In the genomic region with DNA sequence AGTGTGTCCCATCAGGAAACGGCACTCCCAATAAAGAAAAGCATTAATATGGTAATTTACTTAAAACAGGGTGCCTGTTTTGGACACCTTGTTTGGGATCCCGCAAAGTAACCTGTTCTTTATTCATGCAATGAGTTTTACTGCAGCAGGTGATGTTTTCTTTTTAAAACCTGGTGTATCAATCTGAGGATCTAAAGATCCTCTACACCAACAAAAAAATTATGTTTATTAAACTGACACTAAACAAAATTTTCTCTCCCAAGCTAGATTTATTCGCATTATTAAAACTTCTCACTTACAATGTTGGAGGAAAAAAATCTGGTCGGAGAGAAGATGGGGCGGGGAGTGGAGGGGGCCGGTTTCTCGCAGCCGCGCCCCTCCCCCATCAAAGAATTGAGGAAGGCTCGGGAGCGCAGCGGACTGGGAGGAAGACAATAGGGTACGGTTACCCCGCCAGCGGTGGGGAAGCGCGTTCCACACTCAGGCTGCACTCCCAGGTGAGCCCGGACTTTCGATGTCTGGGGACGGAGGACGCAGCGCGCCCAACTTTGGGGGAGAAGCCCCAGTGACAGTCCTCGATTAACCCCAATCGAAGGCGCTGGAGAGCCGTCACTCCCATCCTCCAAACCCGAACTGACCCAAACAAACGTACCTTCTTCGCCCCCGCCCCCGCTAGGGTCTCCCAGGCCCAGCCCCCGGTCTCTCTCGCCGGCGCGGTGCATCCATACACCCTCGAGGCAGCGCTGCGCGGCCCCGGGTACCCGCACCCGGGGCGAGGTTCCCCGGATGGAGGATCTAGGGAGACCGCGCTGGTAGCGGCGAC, we compare ENCODE assay signal across 8 cellular contexts. TPM values are rescaled to one million over a fixed set of nuclear protein-coding genes. Genes with fewer than 3 reads are reported as not detected.
DNase-seq lines count a peak whose midpoint lies in the region; ATAC-seq, FAIRE-seq and TF ChIP-seq lines count a peak whose summit lies in the region.

No MANE protein-coding gene starts in this region.

- no peak for FAIRE-seq in GM12891 (lab: Jason Lieb, UNC)

- no peak for TF ChIP-seq CTCF in ovary (IDR thresholded peaks at IDR 0.05)

- H3K27ac ChIP-seq in esophagus (ENCODE audit: low read depth in 2 of 2, low read length in 1 of 2) (peak overlapping the region; percentile 75 to 77), ovary (no peak overlapping the region)
- no peak overlapping the region for H3K27ac ChIP-seq in effector memory CD4-positive, alpha-beta T cell (ENCODE audit: insufficient read depth, low read length, poor library complexity, severe bottlenecking)

- H3K4me3 ChIP-seq in esophagus (ENCODE audit: low read depth in 1 of 2, low read length in 2 of 2), result peak overlapping the region; percentile 66 to 78
- peak overlapping the region; percentile 47 for H3K4me3 ChIP-seq in ovary
- no peak overlapping the region for H3K4me3 ChIP-seq in effector memory CD4-positive, alpha-beta T cell (ENCODE audit: insufficient read depth, low read depth, low read length, poor library complexity, severe bottlenecking)

- H3K27me3 ChIP-seq in esophagus (ENCODE audit: control insufficient read depth in 1 of 2, insufficient read depth in 2 of 2, low read length in 2 of 2) (peaks cover 0 to 4% of the 10 kb centered on the region in 2 donors), ovary (no peaks in the 10 kb centered on the region)
- peaks cover 23% of the 10 kb centered on the region for H3K27me3 ChIP-seq in effector memory CD4-positive, alpha-beta T cell (replicated peaks; ENCODE audit: control insufficient read depth, insufficient read depth, low read length, poor library complexity, severe bottlenecking)

- CTCF ChIA-PET in HEK293T (lab: Yijun Ruan, JAX), result no interaction called here

- H3K9me3 ChIP-seq in esophagus (ENCODE audit: control insufficient read depth in 2 of 2, insufficient read depth in 1 of 2, low read depth in 1 of 2, low read length in 1 of 2) (no peaks in the 10 kb centered on the region), ovary (no peaks in the 10 kb centered on the region)
- H3K9me3 ChIP-seq in effector memory CD4-positive, alpha-beta T cell (ENCODE audit: control insufficient read depth, low read length), result no peaks in the 10 kb centered on the region

- no peak for ATAC-seq in GM21360 (IDR thresholded peaks at IDR 0.05; ENCODE audit: unreplicated experiment)

- DNase-seq in GM12891 (ENCODE audit: insufficient read length, low spot score) (peak; percentile 49), NCI-H69 (lab: John Stamatoyannopoulos, UW) (peak; percentile 78), ovary (no peak), T-helper 9 cell (no peak), HEK293T (ENCODE audit: extremely low spot score) (no peak)
- no peak for DNase-seq in effector memory CD4-positive, alpha-beta T cell

- TF ChIP-seq EP300 in ovary (IDR thresholded peaks at IDR 0.05), result no peak

- POLR2A ChIA-PET in HEK293T (lab: Yijun Ruan, JAX), result interaction anchor here (1.0 to 1.3 kb wide), 2 partner anchors 87 to 224 kb away, joined by 3 to 5 read pairs; no protein-coding TSS in a partner anchor

- TF ChIP-seq POLR2A in GM12891 (IDR thresholded peaks at IDR 0.05; ENCODE audit: low read depth, low read length) (no peak), ovary (IDR thresholded peaks at IDR 0.05) (no peak)

- 3 to 5% methylated on average over 48 to 50 of the region's 50 CpGs for WGBS in esophagus, 2 donors
- WGBS in ovary, 3 donors, result 2 to 4% (median 2%) methylated on average over 45 to 50 of the region's 50 CpGs

- intact Hi-C loops in ovary (cut with DNase I), result no loop called here

- H3K4me1 ChIP-seq in esophagus (ENCODE audit: control insufficient read depth in 2 of 2, insufficient read depth in 2 of 2, low read length in 1 of 2) (peaks cover 0 to 3% of the 10 kb centered on the region in 2 donors), ovary (ENCODE audit: insufficient read depth) (peaks cover 2% of the 10 kb centered on the region)
- peaks cover 17% of the 10 kb centered on the region for H3K4me1 ChIP-seq in effector memory CD4-positive, alpha-beta T cell (ENCODE audit: control insufficient read depth, insufficient read depth, low read length, poor library complexity, severe bottlenecking)

- no peaks in the 10 kb centered on the region for H3K36me3 ChIP-seq in esophagus (ENCODE audit: control insufficient read depth in 2 of 2, insufficient read depth in 2 of 2, low read length in 1 of 2)
- no peaks in the 10 kb centered on the region for H3K36me3 ChIP-seq in ovary
- no peaks in the 10 kb centered on the region for H3K36me3 ChIP-seq in effector memory CD4-positive, alpha-beta T cell (ENCODE audit: control insufficient read depth, insufficient read depth, low read length)

TF ChIP-seq in GM12891, 5 proteins besides CTCF, POLR2A, EP300 and RAD21:
- TF ChIP-seq SPI1 (IDR thresholded peaks at IDR 0.05; ENCODE audit: low read depth, low read length), result no peak
- TF ChIP-seq POU2F2 (IDR thresholded peaks at IDR 0.05; ENCODE audit: low read depth, low read length), result no peak

TF ChIP-seq in HEK293T, 16 proteins besides CTCF, POLR2A, EP300 and RAD21:
- TF ChIP-seq FOXA1 (IDR thresholded peaks at IDR 0.05) (no peak), SUZ12 (IDR thresholded peaks at IDR 0.05) (no peak), ZNF384 (IDR thresholded peaks at IDR 0.05) (no peak), TARDBP (IDR thresholded peaks at IDR 0.05) (no peak), FOXK2 (IDR thresholded peaks at IDR 0.05) (no peak), CTBP1 (IDR thresholded peaks at IDR 0.05; ENCODE audit: borderline replicate concordance) (no peak), BHLHE40 (IDR thresholded peaks at IDR 0.05; ENCODE audit: borderline replicate concordance) (no peak), HDGF (IDR thresholded peaks at IDR 0.05; ENCODE audit: borderline replicate concordance) (no peak), ARNT (IDR thresholded peaks at IDR 0.05) (no peak), NFRKB (IDR thresholded peaks at IDR 0.05) (no peak), FOXM1 (IDR thresholded peaks at IDR 0.05; ENCODE audit: borderline replicate concordance) (no peak), ELF4 (IDR thresholded peaks at IDR 0.05) (no peak), LEF1 (IDR thresholded peaks at IDR 0.05; ENCODE audit: borderline replicate concordance) (no peak)
- TF ChIP-seq, protein P1, sequence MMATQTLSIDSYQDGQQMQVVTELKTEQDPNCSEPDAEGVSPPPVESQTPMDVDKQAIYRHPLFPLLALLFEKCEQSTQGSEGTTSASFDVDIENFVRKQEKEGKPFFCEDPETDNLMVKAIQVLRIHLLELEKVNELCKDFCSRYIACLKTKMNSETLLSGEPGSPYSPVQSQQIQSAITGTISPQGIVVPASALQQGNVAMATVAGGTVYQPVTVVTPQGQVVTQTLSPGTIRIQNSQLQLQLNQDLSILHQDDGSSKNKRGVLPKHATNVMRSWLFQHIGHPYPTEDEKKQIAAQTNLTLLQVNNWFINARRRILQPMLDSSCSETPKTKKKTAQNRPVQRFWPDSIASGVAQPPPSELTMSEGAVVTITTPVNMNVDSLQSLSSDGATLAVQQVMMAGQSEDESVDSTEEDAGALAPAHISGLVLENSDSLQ (IDR thresholded peaks at IDR 0.05), result no peak

RNA-seq across cellular contexts. Expression of a gene that starts 1.3 kb away (rescaled TPM):
- 14.5 TPM for polyA plus RNA-seq in GM12891 (2012; ENCODE audit: low read depth, missing spikeins)
- 1,000 to 10,000 TPM; 1,138 to 1,326 TPM for polyA plus RNA-seq in esophagus
- 100 to 1,000 TPM in 1 of 7 donors, 10 to 100 TPM in 3, 1 to 10 TPM in 1, under 1 TPM in 2; 0.20 to 139 (median 12.9) TPM for total RNA-seq in ovary
- 1 to 10 TPM in 1 of 2 donors, under 1 TPM in 1; 0.86 to 8.0 TPM for polyA plus RNA-seq in ovary

RNA-seq across cellular contexts. Expression of a gene that starts 54.8 kb away (rescaled TPM):
- 15.8 TPM for polyA plus RNA-seq in GM12891 (2012; ENCODE audit: low read depth, missing spikeins)
- polyA plus RNA-seq in esophagus, result 10 to 100 TPM; 17.5 to 29.3 TPM
- 10 to 100 TPM in 5 of 7 donors, 1 to 10 TPM in 2; 5.6 to 21.7 (median 17.1) TPM for total RNA-seq in ovary
- 10 to 100 TPM; 15.8 to 33.1 TPM for polyA plus RNA-seq in ovary

Comparison
In these comparisons a context has a peak if more than half of its experiments do, and no peak if none do; other contexts are left out.
1. DNase-seq: peak in GM12891 (single experiment) and NCI-H69 (single experiment); none in ovary (0 of 5), effector memory CD4-positive, alpha-beta T cell (0 of 3), T-helper 9 cell (single experiment) and HEK293T (single experiment).
2. H3K27ac ChIP-seq: peak in esophagus (2 of 2); none in ovary (0 of 2) and effector memory CD4-positive, alpha-beta T cell (single experiment).
3. RNA of a gene that starts 1.3 kb away (polyA plus RNA-seq): 1,138 to 1,326 TPM in esophagus; 0.86 to 8.0 TPM in ovary; every median in the first group is over 100 times any median in the second.